In genomic region chr7:18497800-18498199, GRCh38 we compare ENCODE assay signal across 17 cellular contexts. TPM values are rescaled to one million over a fixed set of nuclear protein-coding genes. Genes with fewer than 3 reads are reported as not detected.
DNase-seq lines count a peak whose midpoint lies in the region; ATAC-seq, FAIRE-seq and TF ChIP-seq lines count a peak whose summit lies in the region.
"Had no signal": no experiment of that assay in that cellular context is flagged by ENCODE, and none has a peak within 500 bp of the region (broad histone marks: within the 10 kb centered on the region; RNA-seq: fewer than 3 reads in every experiment).

No MANE protein-coding gene starts in this region.

- H4K20me1 ChIP-seq in SK-N-SH (ENCODE audit: insufficient read depth) (no peaks in the 10 kb centered on the region), H1 (replicated peaks in 1 of 2; ENCODE audit: control insufficient read depth in 1 of 2, insufficient read depth in 2 of 2, low read length in 2 of 2) (no peaks in the 10 kb centered on the region), smooth muscle cell (ENCODE audit: low read depth) (no peaks in the 10 kb centered on the region)

- peak overlapping the region; percentile 63 to 67 for H3K4me3 ChIP-seq in SK-N-SH (ENCODE audit: low read depth in 2 of 2, low read length in 1 of 2)
- peak overlapping the region; percentile 53 for H3K4me3 ChIP-seq in HAP-1
- peak overlapping the region in 1 of 4 experiments; percentile 68; a peak in 2 of 8 replicates for H3K4me3 ChIP-seq in H1 (ENCODE audit: extremely low read depth in 1 of 4, insufficient read depth in 2 of 4, low read depth in 3 of 4, low read length in 4 of 4)
- no peak overlapping the region for H3K4me3 ChIP-seq in smooth muscle cell
- no peak overlapping the region for H3K4me3 ChIP-seq in esophagus squamous epithelium
- H3K4me3 ChIP-seq: gastroesophageal sphincter had no signal

- H3K27me3 ChIP-seq in SK-N-SH (ENCODE audit: insufficient read depth) (no peaks in the 10 kb centered on the region), HAP-1 (ENCODE audit: low read depth) (no peaks in the 10 kb centered on the region), H1 (replicated peaks in 1 of 4; ENCODE audit: control insufficient read depth in 3 of 4, extremely low read depth in 1 of 4, insufficient read depth in 3 of 4, low read length in 3 of 4) (no peaks in the 10 kb centered on the region), smooth muscle cell (ENCODE audit: low read depth) (no peaks in the 10 kb centered on the region), esophagus squamous epithelium (peaks cover 0 to 20% (median 0%) of the 10 kb centered on the region in 4 donors)
- H3K27me3 ChIP-seq: brain microvascular endothelial cell, gastroesophageal sphincter had no signal

- CTCF ChIA-PET in SK-N-SH (lab: Yijun Ruan, JAX): interaction anchor here (0.9 to 7.3 kb wide), 12 partner anchors 8 to 346 kb away, joined by 3 to 52 read pairs (median 4); no protein-coding TSS in a partner anchor
- CTCF ChIA-PET in H1 (lab: Charles Lee; ENCODE audit: partially characterized antibody): interaction anchor here (0.9 to 3.7 kb wide), 7 partner anchors 10 to 146 kb away, joined by 3 to 26 read pairs (median 4); no protein-coding TSS in a partner anchor

- H3K79me1 ChIP-seq in H1 (ENCODE audit: low read depth, low read length): no peaks in the 10 kb centered on the region

- H2AFZ ChIP-seq in SK-N-SH (ENCODE audit: low read depth) (no peak overlapping the region), H1 (ENCODE audit: low read length) (no peak overlapping the region), smooth muscle cell (ENCODE audit: low read depth) (no peak overlapping the region)

- H4K5ac ChIP-seq in H1 (ENCODE audit: insufficient read length, low read depth, low read length): no peak overlapping the region

- H3K4me1 ChIP-seq in SK-N-SH (ENCODE audit: control insufficient read depth in 1 of 2, insufficient read depth in 2 of 2, low read depth in 1 of 2, low read length in 1 of 2): peaks cover 14 to 58% of the 10 kb centered on the region in 2 experiments; a peak in 3 of 4 replicates
- H3K4me1 ChIP-seq in HAP-1: peaks cover 44% of the 10 kb centered on the region
- H3K4me1 ChIP-seq in H1 (replicated peaks in 1 of 4; ENCODE audit: control insufficient read depth in 3 of 4, insufficient read depth in 4 of 4, low read length in 3 of 4): peaks cover 2 to 10% (median 9%) of the 10 kb centered on the region in 4 experiments; a peak in 4 of 7 replicates
- peaks cover 21% of the 10 kb centered on the region for H3K4me1 ChIP-seq in smooth muscle cell (ENCODE audit: low read depth)
- peaks cover 0 to 19% (median 5%) of the 10 kb centered on the region in 3 donors for H3K4me1 ChIP-seq in esophagus squamous epithelium

- TF ChIP-seq CTCF in SK-N-SH (IDR thresholded peaks at IDR 0.05) (no peak), H1 (IDR thresholded peaks at IDR 0.05; ENCODE audit: control extremely low read depth in 1 of 3, insufficient read depth in 1 of 3, low read depth in 1 of 3, low read length in 3 of 3) (no peak), smooth muscle cell (IDR thresholded peaks at IDR 0.05; ENCODE audit: borderline replicate concordance, insufficient read depth, poor library complexity, severe bottlenecking) (no peak), esophagus squamous epithelium (IDR thresholded peaks at IDR 0.05) (no peak)

- H4K8ac ChIP-seq in H1 (ENCODE audit: extremely low read depth, insufficient read depth, low read length): no peak overlapping the region

- ATAC-seq in SK-N-SH treated with all-trans-retinoic acid at 6 μM for 48 hours (no peak), GM21717 (IDR thresholded peaks at IDR 0.05; ENCODE audit: unreplicated experiment) (no peak)
- ATAC-seq: gastroesophageal sphincter; naive thymus-derived CD8-positive, alpha-beta T cell had no signal

- H3F3A ChIP-seq in SK-N-SH (replicated peaks; ENCODE audit: insufficient read depth) (peaks cover 19% of the 10 kb centered on the region), smooth muscle cell (ENCODE audit: low read depth) (peaks cover 3% of the 10 kb centered on the region)

- no peak overlapping the region for H3K4ac ChIP-seq in H1 (replicated peaks; ENCODE audit: insufficient read length, low read depth, low read length)

- H3K79me2 ChIP-seq in SK-N-SH (ENCODE audit: insufficient read depth) (peaks cover 24% of the 10 kb centered on the region), H1 (ENCODE audit: control insufficient read depth in 1 of 2, insufficient read depth in 2 of 2, low read length in 2 of 2) (peaks cover 0 to 21% of the 10 kb centered on the region in 2 experiments; a peak in 2 of 4 replicates), smooth muscle cell (ENCODE audit: low read depth) (no peaks in the 10 kb centered on the region)

- in situ Hi-C loops in HAP-1 (cut with MboI; ENCODE audit: low sequenced_read_pairs): loop anchor here (5.0 kb wide), 1 partner anchor 140 kb away; no protein-coding TSS in a partner anchor

- no peak overlapping the region for H2BK20ac ChIP-seq in H1 (ENCODE audit: low read length)

- no peak overlapping the region for H2BK12ac ChIP-seq in H1 (ENCODE audit: low read depth, low read length)

- FAIRE-seq in H1 (lab: Jason Lieb, UNC): no peak

- POLR2A ChIA-PET in SK-N-SH (lab: Yijun Ruan, JAX) (interaction anchor here (1.4 to 3.1 kb wide), 2 partner anchors 8 to 619 kb away, joined by 3 to 17 read pairs; partner anchors contain the start of gene TWIST1), H1 (lab: Charles Lee; ENCODE audit: partially characterized antibody) (interaction anchor here (0.6 to 5.7 kb wide), 2 partner anchors 10 to 95 kb away, joined by 3 to 47 read pairs; no protein-coding TSS in a partner anchor)

- H3K27ac ChIP-seq in SK-N-SH (ENCODE audit: low read depth in 2 of 2, low read length in 1 of 2): peak overlapping the region in 1 of 2 experiments; percentile 100; a peak in 2 of 4 replicates
- no peak overlapping the region for H3K27ac ChIP-seq in H1 (ENCODE audit: low read depth, low read length)
- H3K27ac ChIP-seq in smooth muscle cell (ENCODE audit: low read depth): no peak overlapping the region
- H3K27ac ChIP-seq in esophagus squamous epithelium: no peak overlapping the region
- H3K27ac ChIP-seq: brain microvascular endothelial cell, gastroesophageal sphincter had no signal

- TF ChIP-seq RAD21 in SK-N-SH (IDR thresholded peaks at IDR 0.05; ENCODE audit: low read length): no peak
- TF ChIP-seq RAD21 in H1 (IDR thresholded peaks at IDR 0.05 in 1 of 2, conservative IDR thresholded peaks at IDR 0.05 in 1 of 2; ENCODE audit: low read depth in 2 of 2, low read length in 2 of 2): no peak

- H2BK5ac ChIP-seq in H1 (ENCODE audit: low read depth, low read length): no peak overlapping the region

- TF ChIP-seq EP300 in SK-N-SH (IDR thresholded peaks at IDR 0.05; ENCODE audit: borderline replicate concordance in 1 of 2, low read depth in 1 of 2, low read length in 1 of 2) (no peak), H1 (IDR thresholded peaks at IDR 0.05; ENCODE audit: borderline replicate concordance in 1 of 2, low read depth in 2 of 2, low read length in 2 of 2) (no peak)

- H2BK15ac ChIP-seq in H1 (ENCODE audit: low read length): no peak overlapping the region

- peaks cover 8% of the 10 kb centered on the region for H3K23me2 ChIP-seq in H1 (ENCODE audit: low read depth, low read length)

- no peak overlapping the region for H2AK5ac ChIP-seq in H1 (ENCODE audit: low read depth, low read length)

- no peak for TF ChIP-seq POLR2A in H1 (IDR thresholded peaks at IDR 0.05; ENCODE audit: control extremely low read depth in 1 of 2, low read depth in 2 of 2, low read length in 2 of 2)
- no peak for TF ChIP-seq POLR2A in esophagus squamous epithelium (IDR thresholded peaks at IDR 0.05)

- no peak overlapping the region for H3K9ac ChIP-seq in SK-N-SH
- no peak overlapping the region for H3K9ac ChIP-seq in H1 (replicated peaks in 1 of 4; ENCODE audit: extremely low read depth in 1 of 4, low read depth in 3 of 4, low read length in 3 of 4)
- H3K9ac ChIP-seq in smooth muscle cell (ENCODE audit: low read depth): no peak overlapping the region

- H3K14ac ChIP-seq in H1 (ENCODE audit: insufficient read length): no peak overlapping the region

- no peak overlapping the region for H4K91ac ChIP-seq in H1 (replicated peaks; ENCODE audit: insufficient read length, low read length)

- H3K4me2 ChIP-seq in SK-N-SH (peak overlapping the region; percentile 82), H1 (ENCODE audit: insufficient read depth in 1 of 2, low read depth in 2 of 2, low read length in 2 of 2) (peak overlapping the region; percentile 88 to 97; a peak in 2 of 4 replicates), smooth muscle cell (peak overlapping the region; percentile 7)

- intact Hi-C loops in esophagus squamous epithelium (cut with DNase I): no loop called here

- no peak overlapping the region for H3K23ac ChIP-seq in H1 (ENCODE audit: insufficient read length)

- no peaks in the 10 kb centered on the region for H3K9me2 ChIP-seq in SK-N-SH

- H2BK120ac ChIP-seq in H1 (replicated peaks; ENCODE audit: low read depth, low read length): no peak overlapping the region

- DNase-seq in SK-N-SH (no peak), HAP-1 (ENCODE audit: low spot score in 2 of 2) (no peak), H1 (ENCODE audit: low read depth in 1 of 2, low spot score in 2 of 2) (no peak), smooth muscle cell (lab: John Stamatoyannopoulos, UW; ENCODE audit: unreplicated experiment) (no peak), esophagus squamous epithelium (lab: John Stamatoyannopoulos, UW) (no peak)
- no peak for DNase-seq in stimulated activated CD4-positive, alpha-beta T cell treated with anti-CD3 and anti-CD28 coated beads, Interleukin-4, amount 100 ng/mL, for 1 hour
- DNase-seq: activated CD8-positive, alpha-beta memory T cell treated with anti-CD3 and anti-CD28 coated beads for 24 hours; brain microvascular endothelial cell; DMS 273 treated with DMSO at 0.1 percent for 48 hours; endodermal cell; naive thymus-derived CD8-positive, alpha-beta T cell; NCI-H1694 treated with DMSO at 0.1 percent for 48 hours; NCI-H748 treated with DMSO at 0.1 percent for 48 hours; trophoblast cell had no signal

- H3K56ac ChIP-seq in H1 (replicated peaks; ENCODE audit: insufficient read length, low read depth, low read length): no peak overlapping the region

- H3K36me3 ChIP-seq in SK-N-SH (replicated peaks in 1 of 2; ENCODE audit: control insufficient read depth in 1 of 2, insufficient read depth in 2 of 2, low read length in 1 of 2) (peaks cover 0 to 5% of the 10 kb centered on the region in 2 experiments), HAP-1 (replicated peaks) (peaks cover 50% of the 10 kb centered on the region), H1 (ENCODE audit: control insufficient read depth in 2 of 4, insufficient read depth in 4 of 4, low read length in 3 of 4) (no peaks in the 10 kb centered on the region), smooth muscle cell (ENCODE audit: low read depth) (no peaks in the 10 kb centered on the region), esophagus squamous epithelium (no peaks in the 10 kb centered on the region)
- H3K36me3 ChIP-seq: brain microvascular endothelial cell, gastroesophageal sphincter had no signal

- no peak overlapping the region for H3K18ac ChIP-seq in H1 (ENCODE audit: extremely low read depth, low read length)

- H3K9me3 ChIP-seq in SK-N-SH: no peaks in the 10 kb centered on the region
- H3K9me3 ChIP-seq in HAP-1: no peaks in the 10 kb centered on the region
- no peaks in the 10 kb centered on the region for H3K9me3 ChIP-seq in H1 (ENCODE audit: insufficient read depth in 2 of 2, low read depth in 1 of 2, low read length in 1 of 2)
- H3K9me3 ChIP-seq in smooth muscle cell (replicated peaks; ENCODE audit: low read depth): no peaks in the 10 kb centered on the region
- H3K9me3 ChIP-seq in esophagus squamous epithelium: no peaks in the 10 kb centered on the region
- H3K9me3 ChIP-seq: gastroesophageal sphincter had no signal

RNA-seq across cellular contexts. Expression of gene HDAC9, which starts 2.3 kb away (rescaled TPM):
- polyA plus RNA-seq in SK-N-SH (2012; rRNA removed) (11.6 and 19.8 TPM in 2 replicates), H1 (2011; rRNA removed) (7.3 and 9.5 TPM in 2 replicates), smooth muscle cell (2.2 and 2.5 TPM in 2 replicates)
- polyA plus RNA-seq in SK-N-SH (2012; cell fraction: cytosol; rRNA removed): 12.1 and 15.5 TPM in 2 replicates
- polyA plus RNA-seq in SK-N-SH (2012; cell fraction: nucleus; rRNA removed): 15.1 and 30.9 TPM in 2 replicates
- 9.4 and 13.1 TPM in 2 replicates for total RNA-seq in H1 (2021; fragmentation: NEBNext Ultra II Directional; extraction: Animal tissue kit (Norgen Biotek cat#: 25700))
- polyA plus RNA-seq in H1 (2011; cell fraction: cytosol; rRNA removed): 8.0 TPM
- 12.8 TPM for polyA plus RNA-seq in H1 (2011; cell fraction: nucleus; rRNA removed)
- 11.9 to 19.4 TPM (median 15.9 TPM) in 4 replicates for polyA plus RNA-seq in H1 (2012, experiment 1 of 2)
- polyA plus RNA-seq in H1 (2012, experiment 2 of 2): 0.62 TPM
- 7.7 TPM for polyA plus RNA-seq in H1 (2013, experiment 1 of 2)
- 7.4 TPM for polyA plus RNA-seq in H1 (2013, experiment 2 of 2)
- 54.3 and 87.6 TPM in 2 replicates for polyA minus RNA-seq in H1 (2011; rRNA and poly(A)+ RNA removed)
- 12.3 TPM for polyA minus RNA-seq in H1 (2011; cell fraction: cytosol; rRNA and poly(A)+ RNA removed)
- 81.4 TPM for polyA minus RNA-seq in H1 (2011; cell fraction: nucleus; rRNA and poly(A)+ RNA removed)
- total RNA-seq in smooth muscle cell (7.1 and 9.2 TPM in 2 replicates), esophagus squamous epithelium (1 to 10 TPM; 1.2 to 8.0 (median 1.6) TPM)

Comparison
In these comparisons a context has a peak if more than half of its experiments do, and no peak if none do; other contexts are left out.
1. H3K4me2 ChIP-seq: peak in every context shown above with its lines; median percentile 92 in H1; 82 in SK-N-SH; 7 in smooth muscle cell.
2. H3K4me3 ChIP-seq: peak in SK-N-SH (2 of 2) and HAP-1 (single experiment); none in smooth muscle cell (single experiment) and esophagus squamous epithelium (0 of 4).